8 cellular contexts compared by ENCODE assay signal in genomic region chr22:43142881-43143562, GRCh38. TPM values are rescaled to one million over a fixed set of nuclear protein-coding genes. Genes with fewer than 3 reads are reported as not detected.
DNase-seq lines count a peak whose midpoint lies in the region; ATAC-seq and TF ChIP-seq lines count a peak whose summit lies in the region.

A gene with protein sequence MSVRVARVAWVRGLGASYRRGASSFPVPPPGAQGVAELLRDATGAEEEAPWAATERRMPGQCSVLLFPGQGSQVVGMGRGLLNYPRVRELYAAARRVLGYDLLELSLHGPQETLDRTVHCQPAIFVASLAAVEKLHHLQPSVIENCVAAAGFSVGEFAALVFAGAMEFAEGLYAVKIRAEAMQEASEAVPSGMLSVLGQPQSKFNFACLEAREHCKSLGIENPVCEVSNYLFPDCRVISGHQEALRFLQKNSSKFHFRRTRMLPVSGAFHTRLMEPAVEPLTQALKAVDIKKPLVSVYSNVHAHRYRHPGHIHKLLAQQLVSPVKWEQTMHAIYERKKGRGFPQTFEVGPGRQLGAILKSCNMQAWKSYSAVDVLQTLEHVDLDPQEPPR (minus strand): TSS chr22:43143398. CDS start chr22:43143348, 50 bp downstream.

- peak; percentile 86 for ATAC-seq in CD4-positive, alpha-beta T cell (ENCODE audit: poor library complexity)
- ATAC-seq in GM19455 (IDR thresholded peaks at IDR 0.05; ENCODE audit: unreplicated experiment), result peak; percentile 78

- POLR2A ChIA-PET in CD4-positive, alpha-beta T cell (lab: Charles Lee), result interaction anchor here (0.9 to 4.7 kb wide), 4 partner anchors 8 to 128 kb away, joined by 3 to 28 read pairs (median 7); partner anchors contain the start of genes PACSIN2 and TTLL12

- DNase-seq in CD4-positive, alpha-beta T cell, result peak; percentile 64 to 83 (median 70)
- DNase-seq in HUDEP-2 (lab: John Stamatoyannopoulos, UW; ENCODE audit: unreplicated experiment in 76 of 76), result peak in 71 of 76 experiments; percentile 23 to 84 (median 70)
- peak; percentile 28 for DNase-seq in OCI-M2 (lab: John Stamatoyannopoulos, UW; ENCODE audit: unreplicated experiment)
- peak; percentile 85 for DNase-seq in activated T-cell treated with anti-CD3 and anti-CD28 coated beads for 48 hours (ENCODE audit: low read depth)
- DNase-seq in epithelial cell of prostate (ENCODE audit: low read depth, low spot score), result no peak
- DNase-seq in mucosa of gallbladder (ENCODE audit: low spot score), result peak; percentile 85
- DNase-seq in stimulated activated CD8-positive, alpha-beta memory T cell treated with anti-CD3 and anti-CD28 coated beads, Interleukin-4, amount 100 ng/mL, for 1 hour (ENCODE audit: low read depth in 2 of 2, low spot score in 1 of 2), result peak; percentile 40 to 61

- H3K27me3 ChIP-seq in CD4-positive, alpha-beta T cell (ENCODE audit: control insufficient read depth, insufficient read depth, low read length), result no peaks in the 10 kb centered on the region

- no peaks in the 10 kb centered on the region for H3K9me3 ChIP-seq in CD4-positive, alpha-beta T cell (ENCODE audit: control insufficient read depth, low read length)

- no peaks in the 10 kb centered on the region for H3K9me3 Mint-ChIP-seq in CD4-positive, alpha-beta T cell

- no peaks in the 10 kb centered on the region for H3K27me3 Mint-ChIP-seq in CD4-positive, alpha-beta T cell

- H3K27ac ChIP-seq in CD4-positive, alpha-beta T cell (ENCODE audit: low read depth, low read length), result peak within 1 kb of the TSS; percentile 65
- H3K27ac ChIP-seq in epithelial cell of prostate, result peak within 1 kb of the TSS; percentile 33

- H3K36me3 Mint-ChIP-seq in CD4-positive, alpha-beta T cell (ENCODE audit: low read depth), result peaks cover 31% of the 10 kb centered on the region

- no peak for TF ChIP-seq CTCF in CD4-positive, alpha-beta T cell (IDR thresholded peaks at IDR 0.05)

- CTCF ChIA-PET in CD4-positive, alpha-beta T cell (lab: Charles Lee), result interaction anchor here (1.0 to 1.7 kb wide), 2 partner anchors 10 to 44 kb away, joined by 3 to 4 read pairs; partner anchors contain the start of gene TTLL12

- peak within 1 kb of the TSS; percentile 91 for H3K4me3 Mint-ChIP-seq in CD4-positive, alpha-beta T cell

- H3K4me1 Mint-ChIP-seq in CD4-positive, alpha-beta T cell (ENCODE audit: low read depth), result peaks cover 28% of the 10 kb centered on the region

- intact Hi-C loops in CD4-positive, alpha-beta T cell (cut with DNase I, micrococcal nuclease), result loop anchor here in 1 of 2 experiments (1.0 to 10.0 kb wide), 4 partner anchors 31 to 128 kb away; partner anchors contain the start of genes PACSIN2, TTLL1 and TTLL12

- H3K27ac Mint-ChIP-seq in CD4-positive, alpha-beta T cell, result peak within 1 kb of the TSS; percentile 95

RNA-seq across cellular contexts. Expression of the gene that starts here (rescaled TPM):
- 10 to 100 TPM; 16.1 to 18.0 TPM for total RNA-seq in CD4-positive, alpha-beta T cell
- total RNA-seq in mucosa of gallbladder, result 29.3 TPM
